ENCODE assay signal across 14 cellular contexts in genomic region chr11:2582436-2582931, GRCh38.
DNase-seq lines count a peak whose midpoint lies in the region; ATAC-seq and TF ChIP-seq lines count a peak whose summit lies in the region.
"Had no signal": no experiment of that assay in that cellular context is flagged by ENCODE, and none has a peak within 500 bp of the region (broad histone marks: within the 10 kb centered on the region; RNA-seq: fewer than 3 reads in every experiment).

No MANE protein-coding gene starts in this region.

- no peak overlapping the region for H3K27ac Mint-ChIP-seq in activated CD4-positive, alpha-beta T cell treated with anti-CD3 and anti-CD28 coated beads for 36 hours
- no peak overlapping the region for H3K27ac Mint-ChIP-seq in activated CD4-positive, alpha-beta T cell treated with anti-CD3 and anti-CD28 coated beads, Interleukin-2, amount 10 ng/mL, durations not matched to agents 24 days and 14 days
- H3K27ac Mint-ChIP-seq in WTC11, result no peak overlapping the region
- H3K27ac Mint-ChIP-seq: naive thymus-derived CD4-positive, alpha-beta T cell had no signal

- H3K36me3 ChIP-seq in gastrocnemius medialis, result no peaks in the 10 kb centered on the region

- intact Hi-C loops in activated CD4-positive, alpha-beta T cell treated with anti-CD3 and anti-CD28 coated beads for 36 hours (cut with DNase I, micrococcal nuclease), result no loop called here
- intact Hi-C loops in activated CD4-positive, alpha-beta T cell treated with anti-CD3 and anti-CD28 coated beads, Interleukin-2, amount 10 ng/mL, durations not matched to agents 24 days and 14 days (cut with micrococcal nuclease), result no loop called here
- intact Hi-C loops in gastrocnemius medialis (cut with DNase I; ENCODE audit: low total_unique reads), result no loop called here

- H3K9me3 ChIP-seq in gastrocnemius medialis, result no peaks in the 10 kb centered on the region

- no peaks in the 10 kb centered on the region for H3K9me3 Mint-ChIP-seq in activated CD4-positive, alpha-beta T cell treated with anti-CD3 and anti-CD28 coated beads for 36 hours (ENCODE audit: low read depth)
- no peaks in the 10 kb centered on the region for H3K9me3 Mint-ChIP-seq in activated CD4-positive, alpha-beta T cell treated with anti-CD3 and anti-CD28 coated beads, Interleukin-2, amount 10 ng/mL, durations not matched to agents 24 days and 14 days
- H3K9me3 Mint-ChIP-seq in WTC11, result no peaks in the 10 kb centered on the region
- H3K9me3 Mint-ChIP-seq: naive thymus-derived CD4-positive, alpha-beta T cell had no signal

- H3K36me3 Mint-ChIP-seq in activated CD4-positive, alpha-beta T cell treated with anti-CD3 and anti-CD28 coated beads for 36 hours (ENCODE audit: low read depth), result no peaks in the 10 kb centered on the region
- H3K36me3 Mint-ChIP-seq in activated CD4-positive, alpha-beta T cell treated with anti-CD3 and anti-CD28 coated beads, Interleukin-2, amount 10 ng/mL, durations not matched to agents 24 days and 14 days (ENCODE audit: low read depth), result no peaks in the 10 kb centered on the region
- H3K36me3 Mint-ChIP-seq in WTC11, result no peaks in the 10 kb centered on the region

- no peak overlapping the region for H3K4me3 Mint-ChIP-seq in activated CD4-positive, alpha-beta T cell treated with anti-CD3 and anti-CD28 coated beads for 36 hours
- no peak overlapping the region for H3K4me3 Mint-ChIP-seq in activated CD4-positive, alpha-beta T cell treated with anti-CD3 and anti-CD28 coated beads, Interleukin-2, amount 10 ng/mL, durations not matched to agents 24 days and 14 days
- H3K4me3 Mint-ChIP-seq in WTC11, result no peak overlapping the region
- H3K4me3 Mint-ChIP-seq: naive thymus-derived CD4-positive, alpha-beta T cell had no signal

- no peak for TF ChIP-seq CTCF in WTC11 (IDR thresholded peaks at IDR 0.05)
- TF ChIP-seq CTCF in gastrocnemius medialis (IDR thresholded peaks at IDR 0.05 in 4 of 5, conservative IDR thresholded peaks at IDR 0.05 in 1 of 5), result no peak

- no peak overlapping the region for H3K27ac ChIP-seq in gastrocnemius medialis

- ATAC-seq in activated CD4-positive, alpha-beta T cell treated with anti-CD3 and anti-CD28 coated beads for 36 hours, result no peak
- ATAC-seq in WTC11, result no peak
- ATAC-seq in gastrocnemius medialis, result no peak
- ATAC-seq: naive thymus-derived CD4-positive, alpha-beta T cell had no signal

- no peaks in the 10 kb centered on the region for H3K4me1 Mint-ChIP-seq in activated CD4-positive, alpha-beta T cell treated with anti-CD3 and anti-CD28 coated beads for 36 hours
- no peaks in the 10 kb centered on the region for H3K4me1 Mint-ChIP-seq in activated CD4-positive, alpha-beta T cell treated with anti-CD3 and anti-CD28 coated beads, Interleukin-2, amount 10 ng/mL, durations not matched to agents 24 days and 14 days
- H3K4me1 Mint-ChIP-seq in WTC11, result no peaks in the 10 kb centered on the region

- CTCF ChIA-PET in activated CD4-positive, alpha-beta T cell treated with anti-CD3 and anti-CD28 coated beads for 36 hours (lab: Charles Lee), result no interaction called here
- CTCF ChIA-PET in WTC11 (lab: Charles Lee), result no interaction called here

- POLR2A ChIA-PET in activated CD4-positive, alpha-beta T cell treated with anti-CD3 and anti-CD28 coated beads for 36 hours (lab: Charles Lee), result no interaction called here
- POLR2A ChIA-PET in WTC11 (lab: Charles Lee), result no interaction called here

- H3K4me1 ChIP-seq in gastrocnemius medialis, result no peaks in the 10 kb centered on the region

- TF ChIP-seq POLR2A in gastrocnemius medialis (IDR thresholded peaks at IDR 0.05), result no peak

- H3K27me3 Mint-ChIP-seq in activated CD4-positive, alpha-beta T cell treated with anti-CD3 and anti-CD28 coated beads for 36 hours, result no peaks in the 10 kb centered on the region
- H3K27me3 Mint-ChIP-seq in activated CD4-positive, alpha-beta T cell treated with anti-CD3 and anti-CD28 coated beads, Interleukin-2, amount 10 ng/mL, durations not matched to agents 24 days and 14 days, result no peaks in the 10 kb centered on the region
- peaks cover 54% of the 10 kb centered on the region for H3K27me3 Mint-ChIP-seq in WTC11 (ENCODE audit: low read depth)
- H3K27me3 Mint-ChIP-seq: naive thymus-derived CD4-positive, alpha-beta T cell had no signal

- in situ Hi-C loops in gastrocnemius medialis (cut with MboI; ENCODE audit: low sequenced_read_pairs in 4 of 4), result no loop called here

- H3K27me3 ChIP-seq in gastrocnemius medialis, result no peaks in the 10 kb centered on the region

- H3K4me3 ChIP-seq in gastrocnemius medialis, result no peak overlapping the region

- peak; percentile 2 for DNase-seq in activated CD4-positive, alpha-beta T cell treated with anti-CD3 and anti-CD28 coated beads for 36 hours
- DNase-seq in activated CD4-positive, alpha-beta T cell treated with anti-CD3 and anti-CD28 coated beads, Interleukin-2, amount 10 ng/mL, durations not matched to agents 24 days and 14 days, result no peak
- DNase-seq in WTC11 (ENCODE audit: low spot score) (peak; percentile 8), iPS-NIHi11 (ENCODE audit: low spot score) (peak; percentile 7), gastrocnemius medialis (peak; percentile 1 to 10), C1 segment of cervical spinal cord (lab: John Stamatoyannopoulos, UW) (no peak), DMS79 treated with DMSO at 0.1 percent for 48 hours (lab: John Stamatoyannopoulos, UW) (no peak), NCI-H2227 (lab: John Stamatoyannopoulos, UW; ENCODE audit: unreplicated experiment) (no peak)
- DNase-seq: activated CD4-positive, alpha-beta T cell treated with anti-CD3 and anti-CD28 coated beads for 1 hour; caudate nucleus; MM.1S; NCI-H2227 treated with DMSO at 0.1 percent for 48 hours; SW 1271 had no signal

TF ChIP-seq in WTC11, 78 proteins besides CTCF, POLR2A, EP300 and RAD21:
- TF ChIP-seq FOXP1 (CRISPR knock-in tag; IDR thresholded peaks at IDR 0.05; ENCODE audit: borderline replicate concordance), result no peak
- no peak for TF ChIP-seq ZMAT4 (CRISPR knock-in tag; IDR thresholded peaks at IDR 0.05)
- TF ChIP-seq GABPB1 (CRISPR knock-in tag; IDR thresholded peaks at IDR 0.05), result no peak
- TF ChIP-seq HMGA2 (CRISPR knock-in tag; IDR thresholded peaks at IDR 0.05), result no peak
- TF ChIP-seq ERG (CRISPR knock-in tag; IDR thresholded peaks at IDR 0.05), result no peak
- no peak for TF ChIP-seq ZNF423 (CRISPR knock-in tag; IDR thresholded peaks at IDR 0.05)
- no peak for TF ChIP-seq ZNF512 (CRISPR knock-in tag; IDR thresholded peaks at IDR 0.05; ENCODE audit: borderline replicate concordance)
- no peak for TF ChIP-seq KAT7 (CRISPR knock-in tag; IDR thresholded peaks at IDR 0.05; ENCODE audit: borderline replicate concordance)
- TF ChIP-seq ELF4 (CRISPR knock-in tag; IDR thresholded peaks at IDR 0.05; ENCODE audit: low read depth), result no peak

Comparison
In these comparisons a context has a peak if more than half of its experiments do, and no peak if none do; other contexts are left out.
1. DNase-seq: peak in activated CD4-positive, alpha-beta T cell treated with anti-CD3 and anti-CD28 coated beads for 36 hours (single experiment), WTC11 (single experiment), iPS-NIHi11 (single experiment) and gastrocnemius medialis (2 of 2); none in activated CD4-positive, alpha-beta T cell treated with anti-CD3 and anti-CD28 coated beads, Interleukin-2, amount 10 ng/mL, durations not matched to agents 24 days and 14 days (single experiment), C1 segment of cervical spinal cord (0 of 14), DMS79 treated with DMSO at 0.1 percent for 48 hours (single experiment) and NCI-H2227 (single experiment).